ENCODE assay signal across 1 cellular context in genomic region chr16:57604177-57604576, GRCh38.
TF ChIP-seq lines count a peak whose summit lies in the region.

No MANE protein-coding gene starts in this region.

TF ChIP-seq in HepG2, 621 proteins besides CTCF, POLR2A, EP300 and RAD21 (continued from another document):
- no peak for TF ChIP-seq ATF6 (CRISPR knock-in tag; conservative IDR thresholded peaks at IDR 0.05)
